18 cellular contexts compared by ENCODE assay signal in genomic region chr2:27932396-27932795, GRCh38. TPM values are rescaled to one million over a fixed set of nuclear protein-coding genes. Genes with fewer than 3 reads are reported as not detected.
DNase-seq lines count a peak whose midpoint lies in the region; ATAC-seq and TF ChIP-seq lines count a peak whose summit lies in the region.
"Had no signal": no experiment of that assay in that cellular context is flagged by ENCODE, and none has a peak within 500 bp of the region (broad histone marks: within the 10 kb centered on the region; RNA-seq: fewer than 3 reads in every experiment).

No MANE protein-coding gene starts in this region.

- ATAC-seq in T-helper 17 cell: no peak
- peak; percentile 100 for ATAC-seq in foreskin keratinocyte
- ATAC-seq in HG03095 (IDR thresholded peaks at IDR 0.05; ENCODE audit: unreplicated experiment): no peak
- ATAC-seq: CD8-positive, alpha-beta T cell; gastroesophageal sphincter had no signal

- no peaks in the 10 kb centered on the region for H3K9me3 Mint-ChIP-seq in HFFc6
- H3K9me3 Mint-ChIP-seq: CD8-positive, alpha-beta T cell had no signal

- TF ChIP-seq POLR2A in Peyer's patch (IDR thresholded peaks at IDR 0.05): no peak

- H3K27me3 ChIP-seq in foreskin keratinocyte (no peaks in the 10 kb centered on the region), Peyer's patch (no peaks in the 10 kb centered on the region)
- H3K27me3 ChIP-seq: gastroesophageal sphincter, neutrophil had no signal

- TF ChIP-seq CTCF in HFFc6 (IDR thresholded peaks at IDR 0.05) (no peak), foreskin keratinocyte (conservative IDR thresholded peaks at IDR 0.05) (no peak), Peyer's patch (IDR thresholded peaks at IDR 0.05) (no peak)

- H3K4me1 ChIP-seq in foreskin keratinocyte (peaks cover 17% of the 10 kb centered on the region), Peyer's patch (peaks cover 0 to 22% (median 0%) of the 10 kb centered on the region in 4 donors)
- H3K4me1 ChIP-seq: gastroesophageal sphincter, left ventricle myocardium inferior had no signal

- H3K4me3 ChIP-seq in Peyer's patch: no peak overlapping the region
- H3K4me3 ChIP-seq: coronary artery, gastroesophageal sphincter, left ventricle myocardium inferior had no signal

- H3K36me3 ChIP-seq in Peyer's patch: no peaks in the 10 kb centered on the region

- H3K27ac ChIP-seq in foreskin keratinocyte (no peak overlapping the region), Peyer's patch (no peak overlapping the region)
- H3K27ac ChIP-seq: coronary artery, gastroesophageal sphincter, left ventricle myocardium inferior, neutrophil, VCaP had no signal

- DNase-seq in HFFc6: peak; percentile 16
- DNase-seq in T-helper 17 cell: no peak
- peak; percentile 88 to 94 for DNase-seq in foreskin keratinocyte
- DNase-seq in renal cortical epithelial cell (ENCODE audit: low read depth): peak; percentile 92
- DNase-seq in Peyer's patch: no peak
- DNase-seq in NCI-H748 treated with DMSO at 0.1 percent for 48 hours (lab: John Stamatoyannopoulos, UW): no peak
- no peak for DNase-seq in NCI-H748 (lab: John Stamatoyannopoulos, UW; ENCODE audit: unreplicated experiment)
- DNase-seq: CD8-positive, alpha-beta T cell; KG1; left ventricle myocardium inferior; NCI-H187; NCI-H69 had no signal

- H3K4me3 Mint-ChIP-seq in HFFc6 (no peak overlapping the region), T-helper 17 cell (no peak overlapping the region)
- H3K4me3 Mint-ChIP-seq: activated naive CD8-positive, alpha-beta T cell; CD8-positive, alpha-beta T cell had no signal

- peaks cover 19% of the 10 kb centered on the region for H3K36me3 Mint-ChIP-seq in HFFc6 (ENCODE audit: low read depth)
- peaks cover 13% of the 10 kb centered on the region for H3K36me3 Mint-ChIP-seq in T-helper 17 cell (ENCODE audit: low read depth)

- H3K9me3 ChIP-seq in T-helper 17 cell (ENCODE audit: control insufficient read depth, low read length, poor library complexity, severe bottlenecking): no peaks in the 10 kb centered on the region
- no peaks in the 10 kb centered on the region for H3K9me3 ChIP-seq in Peyer's patch
- H3K9me3 ChIP-seq: gastroesophageal sphincter, left ventricle myocardium inferior, neutrophil had no signal

- H3K4me1 Mint-ChIP-seq in HFFc6 (ENCODE audit: low read depth) (peaks cover 37% of the 10 kb centered on the region), T-helper 17 cell (peaks cover 21% of the 10 kb centered on the region)

- peak overlapping the region; percentile 2; the same call in 1 of the 2 replicates for H3K27ac Mint-ChIP-seq in HFFc6
- H3K27ac Mint-ChIP-seq in T-helper 17 cell: peak overlapping the region; percentile 69
- H3K27ac Mint-ChIP-seq: activated naive CD8-positive, alpha-beta T cell; CD8-positive, alpha-beta T cell had no signal

- H3K27me3 Mint-ChIP-seq in HFFc6 (ENCODE audit: insufficient read depth): no peaks in the 10 kb centered on the region
- H3K27me3 Mint-ChIP-seq in T-helper 17 cell: no peaks in the 10 kb centered on the region
- H3K27me3 Mint-ChIP-seq: activated naive CD8-positive, alpha-beta T cell had no signal

RNA-seq across cellular contexts. Expression of gene BABAM2, which starts 41.9 kb away (rescaled TPM):
- total RNA-seq in HFFc6 (2021; fragmentation: NEBNext Ultra II Directional; extraction: Animal tissue kit (Norgen Biotek cat#: 25700)): 10 to 100 TPM; 30.8 to 46.6 (median 41.2) TPM
- 10 to 100 TPM; 44.8 to 46.0 TPM for total RNA-seq in T-helper 17 cell
- total RNA-seq in foreskin keratinocyte: 26.6 and 26.7 TPM in 2 replicates
- 22.6 and 26.9 TPM in 2 replicates for polyA plus RNA-seq in foreskin keratinocyte
- 27.1 and 57.3 TPM in 2 replicates for total RNA-seq in renal cortical epithelial cell
- total RNA-seq in Peyer's patch: 10 to 100 TPM; 35.0 to 70.5 (median 51.5) TPM

RNA-seq across cellular contexts. Expression of gene RBKS, which starts 42.2 kb away (rescaled TPM):
- total RNA-seq in HFFc6 (2021; fragmentation: NEBNext Ultra II Directional; extraction: Animal tissue kit (Norgen Biotek cat#: 25700)): 1 to 10 TPM; 1.8 to 3.1 (median 2.7) TPM
- 1 to 10 TPM; 7.0 to 8.2 TPM for total RNA-seq in T-helper 17 cell
- total RNA-seq in foreskin keratinocyte: 0.99 and 1.1 TPM in 2 replicates
- polyA plus RNA-seq in foreskin keratinocyte: 1.3 and 1.5 TPM in 2 replicates
- total RNA-seq in renal cortical epithelial cell: 10.0 and 12.5 TPM in 2 replicates
- 10 to 100 TPM in 3 of 4 donors, not detected in 1; 26.1 to 35.4 (median 33.1) TPM for total RNA-seq in Peyer's patch

Comparison
In these comparisons a context has a peak if more than half of its experiments do, and no peak if none do; other contexts are left out.
1. DNase-seq: peak in HFFc6 (single experiment), foreskin keratinocyte (2 of 2) and renal cortical epithelial cell (single experiment); none in T-helper 17 cell (0 of 3), Peyer's patch (0 of 3), NCI-H748 treated with DMSO at 0.1 percent for 48 hours (single experiment) and NCI-H748 (single experiment).